ENCODE assay signal across 8 cellular contexts in genomic region chr2:198296665-198297308, GRCh38.
A peak's percentile ranks its signal among the peaks of the same experiment; 100 is the strongest.
DNase-seq lines count a peak whose midpoint lies in the region; ATAC-seq and TF ChIP-seq lines count a peak whose summit lies in the region.

No MANE protein-coding gene starts in this region.

- H3K9me3 ChIP-seq in colonic mucosa: no peaks in the 10 kb centered on the region
- no peaks in the 10 kb centered on the region for H3K9me3 ChIP-seq in left lung

- TF ChIP-seq CTCF in colonic mucosa (IDR thresholded peaks at IDR 0.05) (peak; percentile 78), left lung (IDR thresholded peaks at IDR 0.05) (peak; percentile 68 to 79)

- peak; percentile 91 for ATAC-seq in GM18870 (IDR thresholded peaks at IDR 0.05; ENCODE audit: unreplicated experiment)
- peak; percentile 84 for ATAC-seq in HG03097 (IDR thresholded peaks at IDR 0.05; ENCODE audit: low FRiP score, unreplicated experiment)
- ATAC-seq in left lung: peak; percentile 84

- H3K27ac ChIP-seq in colonic mucosa (no peak overlapping the region), left lung (no peak overlapping the region)

- no peak overlapping the region for H3K4me3 ChIP-seq in colonic mucosa
- H3K4me3 ChIP-seq in left lung: no peak overlapping the region

- H3K9ac ChIP-seq in colonic mucosa (ENCODE audit: low read depth in 2 of 2, low read length in 2 of 2): no peak overlapping the region

- DNase-seq in AML-193 (lab: John Stamatoyannopoulos, UW) (peak; percentile 44 to 60), NCI-H2196 treated with DMSO at 0.1 percent for 48 hours (lab: John Stamatoyannopoulos, UW; ENCODE audit: unreplicated experiment) (peak; percentile 7), colonic mucosa (peak; percentile 56), left lung (no peak)
- DNase-seq in activated CD4-positive, alpha-beta T cell treated with anti-CD3 and anti-CD28 coated beads for 24 hours (ENCODE audit: low read depth in 2 of 2): peak; percentile 38 to 43
- DNase-seq in stimulated activated CD4-positive, alpha-beta T cell treated with anti-CD3 and anti-CD28 coated beads, TNF-alpha, amount 100 ng/mL, for 48 hours (ENCODE audit: low read depth in 3 of 3): peak; percentile 10 to 53 (median 23)

- no peaks in the 10 kb centered on the region for H3K27me3 ChIP-seq in colonic mucosa
- no peaks in the 10 kb centered on the region for H3K27me3 ChIP-seq in left lung

- no peaks in the 10 kb centered on the region for H3K36me3 ChIP-seq in colonic mucosa
- no peaks in the 10 kb centered on the region for H3K36me3 ChIP-seq in left lung

- H3K4me1 ChIP-seq in colonic mucosa: no peaks in the 10 kb centered on the region
- no peaks in the 10 kb centered on the region for H3K4me1 ChIP-seq in left lung

- intact Hi-C loops in colonic mucosa (cut with DNase I): loop anchor here (2.0 to 10.0 kb wide), 2 partner anchors 172 to 496 kb away; no protein-coding TSS in a partner anchor
- intact Hi-C loops in left lung (cut with DNase I): loop anchor here in 1 of 2 donors (5.0 kb wide), 1 partner anchor 494 kb away; the partner anchor contains the start of gene PLCL1

Comparison
In these comparisons a context has a peak if more than half of its experiments do, and no peak if none do; other contexts are left out.
1. DNase-seq: peak in AML-193 (2 of 2), NCI-H2196 treated with DMSO at 0.1 percent for 48 hours (single experiment), activated CD4-positive, alpha-beta T cell treated with anti-CD3 and anti-CD28 coated beads for 24 hours (2 of 2), colonic mucosa (single experiment) and stimulated activated CD4-positive, alpha-beta T cell treated with anti-CD3 and anti-CD28 coated beads, TNF-alpha, amount 100 ng/mL, for 48 hours (3 of 3); none in left lung (0 of 2).
2. Peak in every context shown above with its lines, with median percentiles within 50 percentile points of each other: ATAC-seq.